1 cellular context compared by ENCODE assay signal in the genomic region with DNA sequence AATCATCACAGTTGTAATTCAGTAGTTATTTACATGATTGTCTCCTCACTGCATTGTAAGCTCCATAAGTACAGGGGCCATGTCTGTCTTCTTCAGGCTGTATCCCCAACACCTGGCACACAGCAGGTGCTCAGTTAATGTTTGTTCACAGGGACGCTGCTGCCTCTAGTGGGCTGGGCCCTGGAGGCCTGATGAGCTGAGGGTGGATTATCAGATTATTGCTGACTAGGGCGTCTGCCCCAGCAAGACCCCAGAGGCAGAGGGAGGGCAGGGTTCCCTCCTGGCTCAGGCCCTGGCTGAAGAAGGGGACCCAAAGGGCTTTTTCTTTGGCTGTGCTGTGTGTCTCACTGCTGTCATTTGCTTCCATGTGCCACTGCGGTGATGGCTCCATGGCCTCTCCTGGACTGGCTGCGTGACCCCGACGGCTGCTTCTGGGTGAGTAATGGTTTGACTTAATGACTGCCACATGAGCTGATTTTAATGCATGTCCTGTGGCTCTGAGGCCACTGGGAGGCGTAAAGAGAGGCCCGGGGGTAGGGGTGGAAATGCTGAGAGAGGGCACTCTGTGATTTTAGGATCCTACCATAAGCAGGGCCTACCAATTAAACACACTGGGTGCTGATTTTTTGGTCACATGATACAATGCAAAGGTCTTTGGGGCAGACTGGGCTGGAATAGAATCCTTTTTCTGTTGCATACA.
TF ChIP-seq lines count a peak whose summit lies in the region.

No MANE protein-coding gene starts in this region.

TF ChIP-seq in HCT116, 20 proteins besides CTCF, POLR2A, EP300 and RAD21 (continued from another document):
- TF ChIP-seq REST (IDR thresholded peaks at IDR 0.05; ENCODE audit: low read depth) (no peak), ZNF274 (IDR thresholded peaks at IDR 0.05; ENCODE audit: low read depth, low read length) (no peak), FOSL1 (IDR thresholded peaks at IDR 0.05; ENCODE audit: low read depth) (no peak)
- TF ChIP-seq, protein P1, sequence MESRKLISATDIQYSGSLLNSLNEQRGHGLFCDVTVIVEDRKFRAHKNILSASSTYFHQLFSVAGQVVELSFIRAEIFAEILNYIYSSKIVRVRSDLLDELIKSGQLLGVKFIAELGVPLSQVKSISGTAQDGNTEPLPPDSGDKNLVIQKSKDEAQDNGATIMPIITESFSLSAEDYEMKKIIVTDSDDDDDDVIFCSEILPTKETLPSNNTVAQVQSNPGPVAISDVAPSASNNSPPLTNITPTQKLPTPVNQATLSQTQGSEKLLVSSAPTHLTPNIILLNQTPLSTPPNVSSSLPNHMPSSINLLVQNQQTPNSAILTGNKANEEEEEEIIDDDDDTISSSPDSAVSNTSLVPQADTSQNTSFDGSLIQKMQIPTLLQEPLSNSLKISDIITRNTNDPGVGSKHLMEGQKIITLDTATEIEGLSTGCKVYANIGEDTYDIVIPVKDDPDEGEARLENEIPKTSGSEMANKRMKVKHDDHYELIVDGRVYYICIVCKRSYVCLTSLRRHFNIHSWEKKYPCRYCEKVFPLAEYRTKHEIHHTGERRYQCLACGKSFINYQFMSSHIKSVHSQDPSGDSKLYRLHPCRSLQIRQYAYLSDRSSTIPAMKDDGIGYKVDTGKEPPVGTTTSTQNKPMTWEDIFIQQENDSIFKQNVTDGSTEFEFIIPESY (IDR thresholded peaks at IDR 0.05; ENCODE audit: extremely low read depth, insufficient replicate concordance, low read length), result no peak
TF ChIP-seq in HCT116: peak in this region for 0.
